ENCODE assay signal across 16 cellular contexts in the genomic region with DNA sequence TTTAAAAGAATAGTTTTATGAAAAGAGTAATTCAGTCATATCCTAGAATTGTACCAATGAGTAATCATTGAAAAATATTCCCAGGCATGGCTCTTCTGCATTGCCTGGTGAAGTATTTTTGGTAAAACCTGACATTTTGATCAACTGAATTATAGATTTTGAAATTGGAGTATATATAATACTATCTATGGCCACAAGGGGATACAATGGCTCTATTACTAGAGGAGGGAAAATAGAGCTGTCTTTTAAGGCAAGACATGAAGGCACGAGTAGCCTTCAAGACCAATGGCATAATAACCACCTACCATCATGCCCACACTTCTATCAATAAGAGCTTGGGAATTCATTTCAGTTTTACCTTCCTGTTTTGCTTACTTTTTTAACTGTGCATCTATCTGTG.
A peak's percentile ranks its signal among the peaks of the same experiment; 100 is the strongest.
DNase-seq lines count a peak whose midpoint lies in the region; ATAC-seq and TF ChIP-seq lines count a peak whose summit lies in the region.
"Had no signal": no experiment of that assay in that cellular context is flagged by ENCODE, and none has a peak within 500 bp of the region (broad histone marks: within the 10 kb centered on the region; RNA-seq: fewer than 3 reads in every experiment).

No MANE protein-coding gene starts in this region.

- no peak for ATAC-seq in HG03565 (IDR thresholded peaks at IDR 0.05; ENCODE audit: unreplicated experiment)
- ATAC-seq in right lobe of liver: no peak
- ATAC-seq in mucosa of descending colon: no peak
- ATAC-seq: stimulated activated naive CD8-positive, alpha-beta T cell treated with anti-CD3 and anti-CD28 coated beads, Interleukin-15, Interleukin-2, amounts not matched to agents 100 U/mL and 50 U/mL, for 24 hours had no signal

- no peaks in the 10 kb centered on the region for H4K20me1 ChIP-seq in Loucy (ENCODE audit: insufficient read depth, low read length, poor library complexity, severe bottlenecking)

- H3K79me2 ChIP-seq in Loucy (ENCODE audit: insufficient read depth, low read length): no peaks in the 10 kb centered on the region

- no peak for DNase-seq in GM12865 (ENCODE audit: low read depth)
- DNase-seq in cardiac fibroblast (ENCODE audit: low read depth in 2 of 2): peak in 1 of 2 donors; percentile 28
- DNase-seq in anterior cingulate cortex (lab: John Stamatoyannopoulos, UW): no peak
- DNase-seq in right lobe of liver: no peak
- DNase-seq in mucosa of descending colon: no peak
- DNase-seq: aorta; DMS 273 treated with DMSO at 0.1 percent for 48 hours; NCI-H1092 treated with DMSO at 0.1 percent for 48 hours; stimulated activated naive CD8-positive, alpha-beta T cell treated with anti-CD3 and anti-CD28 coated beads, Interleukin-15, Interleukin-2, amounts not matched to agents 100 U/mL and 50 U/mL, for 24 hours had no signal

- no peak overlapping the region for H3K4me2 ChIP-seq in Loucy (ENCODE audit: low read depth, low read length, poor library complexity, severe bottlenecking)

- H3K4me1 ChIP-seq in Loucy (ENCODE audit: insufficient read depth, low read length, poor library complexity, severe bottlenecking): no peaks in the 10 kb centered on the region
- no peaks in the 10 kb centered on the region for H3K4me1 ChIP-seq in right lobe of liver
- H3K4me1 ChIP-seq in mucosa of descending colon (ENCODE audit: low read depth): no peaks in the 10 kb centered on the region
- H3K4me1 ChIP-seq: vagina had no signal

- H3K27ac ChIP-seq in 22Rv1 (no peak overlapping the region), right lobe of liver (no peak overlapping the region)
- H3K27ac ChIP-seq: neutrophil, skin epidermis, vagina, VCaP had no signal

- peaks cover 4% of the 10 kb centered on the region; the same call in 1 of the 2 replicates for H3K9me2 ChIP-seq in Loucy (replicated peaks; ENCODE audit: low read depth, low read length)

- no peaks in the 10 kb centered on the region for H3K27me3 ChIP-seq in Loucy (ENCODE audit: insufficient read depth, low read length, poor library complexity, severe bottlenecking)
- H3K27me3 ChIP-seq in right lobe of liver: no peaks in the 10 kb centered on the region
- H3K27me3 ChIP-seq: neutrophil, vagina had no signal

- no peak overlapping the region for H3K9ac ChIP-seq in Loucy (ENCODE audit: low read depth, low read length, poor library complexity, severe bottlenecking)

- H3K9me3 ChIP-seq in Loucy (ENCODE audit: insufficient read depth, low read depth, low read length) (no peaks in the 10 kb centered on the region), right lobe of liver (no peaks in the 10 kb centered on the region), mucosa of descending colon (no peaks in the 10 kb centered on the region)
- H3K9me3 ChIP-seq: neutrophil, vagina had no signal

- H2AFZ ChIP-seq in Loucy (ENCODE audit: low read length): no peak overlapping the region

- TF ChIP-seq POLR2A in right lobe of liver (IDR thresholded peaks at IDR 0.05): no peak

- H3K36me3 ChIP-seq in Loucy (ENCODE audit: insufficient read depth, low read length): no peaks in the 10 kb centered on the region
- H3K36me3 ChIP-seq in right lobe of liver: no peaks in the 10 kb centered on the region
- no peaks in the 10 kb centered on the region for H3K36me3 ChIP-seq in mucosa of descending colon (ENCODE audit: low read depth)
- H3K36me3 ChIP-seq: neutrophil, vagina had no signal

- 35% methylated on average over 1 of the region's 1 CpG for WGBS in right lobe of liver (ENCODE audit: insufficient coverage, low coverage, low lambda C conversion rate, missing lambda C conversion rate)

- no peaks in the 10 kb centered on the region for H3F3A ChIP-seq in Loucy (ENCODE audit: low read depth)

- H3K4me3 ChIP-seq in GM12865 (ENCODE audit: low read depth, low read length): no peak overlapping the region
- no peak overlapping the region for H3K4me3 ChIP-seq in Loucy (ENCODE audit: low read length, poor library complexity, severe bottlenecking)
- no peak overlapping the region for H3K4me3 ChIP-seq in cardiac fibroblast (replicated peaks in 1 of 2; ENCODE audit: low read depth in 2 of 2, low read length in 2 of 2)
- no peak overlapping the region for H3K4me3 ChIP-seq in right lobe of liver
- H3K4me3 ChIP-seq in mucosa of descending colon: no peak overlapping the region
- H3K4me3 ChIP-seq: skin epidermis, vagina had no signal

- intact Hi-C loops in right lobe of liver (cut with DNase I): no loop called here
- intact Hi-C loops in mucosa of descending colon (cut with DNase I, micrococcal nuclease): no loop called here

- TF ChIP-seq CTCF in 22Rv1 (IDR thresholded peaks at IDR 0.05): peak; percentile 26
- peak; percentile 6 for TF ChIP-seq CTCF in GM12865 (IDR thresholded peaks at IDR 0.05; ENCODE audit: insufficient read depth, low read depth, low read length, missing control alignments)
- TF ChIP-seq CTCF in Loucy (conservative IDR thresholded peaks at IDR 0.05; ENCODE audit: low read length): peak; percentile 26
- TF ChIP-seq CTCF in cardiac fibroblast (IDR thresholded peaks at IDR 0.05; ENCODE audit: low read depth, low read length): peak; percentile 52
- TF ChIP-seq CTCF in right lobe of liver (IDR thresholded peaks at IDR 0.05): no peak
- no peak for TF ChIP-seq CTCF in mucosa of descending colon (IDR thresholded peaks at IDR 0.05)

Comparison
In these comparisons a context has a peak if more than half of its experiments do, and no peak if none do; other contexts are left out.
1. CTCF ChIP-seq: peak in 22Rv1 (single experiment), GM12865 (single experiment), Loucy (single experiment) and cardiac fibroblast (single experiment); none in right lobe of liver (0 of 4) and mucosa of descending colon (single experiment).